Comparison of ENCODE assay signal across 2 cellular contexts in the genomic region with DNA sequence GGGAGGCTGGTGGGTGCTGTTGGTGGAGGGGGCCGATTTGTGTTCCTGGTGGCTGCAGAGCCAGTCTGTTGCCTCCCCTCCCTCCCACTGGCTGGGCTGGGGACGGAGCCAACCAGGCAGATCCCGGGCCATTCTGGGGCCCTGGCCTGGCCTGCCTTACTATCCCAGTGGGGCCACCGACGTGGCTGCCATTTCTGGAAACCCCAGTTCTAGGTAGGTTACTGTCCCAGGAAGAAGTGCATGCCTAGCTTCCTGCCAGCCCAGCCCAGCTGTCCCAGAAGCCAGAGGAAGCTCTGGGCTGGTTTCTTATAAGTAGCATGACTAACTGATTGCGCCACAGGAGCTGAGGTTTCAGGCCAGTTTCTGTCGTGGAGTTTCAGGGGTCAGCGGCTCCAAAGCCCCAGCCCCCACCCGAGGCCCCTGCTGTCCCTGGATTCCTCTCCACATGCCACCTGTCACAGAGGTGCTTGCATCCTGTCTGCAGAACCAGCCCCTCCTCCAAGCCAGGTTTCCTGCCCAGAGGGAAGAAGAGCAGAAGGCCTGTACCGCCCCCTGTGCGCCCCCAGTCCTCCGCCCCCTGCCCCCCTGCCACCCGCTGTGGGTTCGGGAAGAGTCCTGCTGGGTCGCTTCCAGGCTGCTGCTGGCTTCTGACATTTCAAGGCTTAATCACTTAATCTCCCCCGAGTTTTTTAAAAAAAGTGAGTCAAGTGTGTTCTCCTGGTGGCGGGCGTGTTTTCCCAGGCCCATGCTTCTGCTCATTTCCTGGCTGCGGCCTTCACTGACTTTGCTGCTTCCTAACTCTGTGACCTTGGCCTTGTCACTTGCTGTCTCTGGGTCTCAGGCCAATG.
TF ChIP-seq lines count a peak whose summit lies in the region.

No MANE protein-coding gene starts in this region.

TF ChIP-seq in IMR-90, 13 proteins besides CTCF, POLR2A, EP300 and RAD21:
- TF ChIP-seq, protein P1, sequence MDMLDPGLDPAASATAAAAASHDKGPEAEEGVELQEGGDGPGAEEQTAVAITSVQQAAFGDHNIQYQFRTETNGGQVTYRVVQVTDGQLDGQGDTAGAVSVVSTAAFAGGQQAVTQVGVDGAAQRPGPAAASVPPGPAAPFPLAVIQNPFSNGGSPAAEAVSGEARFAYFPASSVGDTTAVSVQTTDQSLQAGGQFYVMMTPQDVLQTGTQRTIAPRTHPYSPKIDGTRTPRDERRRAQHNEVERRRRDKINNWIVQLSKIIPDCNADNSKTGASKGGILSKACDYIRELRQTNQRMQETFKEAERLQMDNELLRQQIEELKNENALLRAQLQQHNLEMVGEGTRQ (IDR thresholded peaks at IDR 0.05; ENCODE audit: low read depth, low read length): no peak; the same call in 1 of the 2 replicates
- no peak for TF ChIP-seq BHLHE40 (IDR thresholded peaks at IDR 0.05; ENCODE audit: low read depth, low read length)
- peak; percentile 82 for TF ChIP-seq FOS (IDR thresholded peaks at IDR 0.05; ENCODE audit: low read depth, low read length)
- no peak for TF ChIP-seq RFX5 (IDR thresholded peaks at IDR 0.05; ENCODE audit: low read depth, low read length)
- TF ChIP-seq CEBPB (IDR thresholded peaks at IDR 0.05; ENCODE audit: low read depth, low read length): peak; percentile 99
- no peak for TF ChIP-seq CHD1 (IDR thresholded peaks at IDR 0.05; ENCODE audit: low read depth, low read length)
- TF ChIP-seq SMC3 (IDR thresholded peaks at IDR 0.05; ENCODE audit: low read depth, low read length): no peak
- no peak; the same call in 1 of the 2 replicates for TF ChIP-seq MAFK (IDR thresholded peaks at IDR 0.05; ENCODE audit: low read depth, low read length)
- 0 out of 2 replicates have a peak, but pooled peaks have one; percentile 9 for TF ChIP-seq NFE2L2 (IDR thresholded peaks at IDR 0.05; ENCODE audit: low read depth, low read length)
- no peak; the same call in 1 of the 2 replicates for TF ChIP-seq MXI1 (IDR thresholded peaks at IDR 0.05; ENCODE audit: borderline replicate concordance, low read depth, low read length)
- no peak; the same call in 1 of the 2 replicates for TF ChIP-seq MAZ (IDR thresholded peaks at IDR 0.05; ENCODE audit: borderline replicate concordance, low read depth, low read length)
- TF ChIP-seq, protein P2, sequence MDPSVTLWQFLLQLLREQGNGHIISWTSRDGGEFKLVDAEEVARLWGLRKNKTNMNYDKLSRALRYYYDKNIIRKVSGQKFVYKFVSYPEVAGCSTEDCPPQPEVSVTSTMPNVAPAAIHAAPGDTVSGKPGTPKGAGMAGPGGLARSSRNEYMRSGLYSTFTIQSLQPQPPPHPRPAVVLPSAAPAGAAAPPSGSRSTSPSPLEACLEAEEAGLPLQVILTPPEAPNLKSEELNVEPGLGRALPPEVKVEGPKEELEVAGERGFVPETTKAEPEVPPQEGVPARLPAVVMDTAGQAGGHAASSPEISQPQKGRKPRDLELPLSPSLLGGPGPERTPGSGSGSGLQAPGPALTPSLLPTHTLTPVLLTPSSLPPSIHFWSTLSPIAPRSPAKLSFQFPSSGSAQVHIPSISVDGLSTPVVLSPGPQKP (IDR thresholded peaks at IDR 0.05; ENCODE audit: borderline replicate concordance, low read depth, low read length): no peak

TF ChIP-seq in WTC11, 78 proteins besides CTCF, POLR2A, EP300 and RAD21:
- TF ChIP-seq ZNF263 (CRISPR knock-in tag; IDR thresholded peaks at IDR 0.05; ENCODE audit: low read depth) (no peak), ETV6 (CRISPR knock-in tag; IDR thresholded peaks at IDR 0.05) (peak; percentile 77; the same call in 1 of the 2 replicates), ZNF121 (CRISPR knock-in tag; IDR thresholded peaks at IDR 0.05) (peak; percentile 69; the same call in 1 of the 2 replicates), GABPB1 (CRISPR knock-in tag; IDR thresholded peaks at IDR 0.05) (peak; percentile 21; the same call in 1 of the 2 replicates), SP1 (CRISPR knock-in tag; conservative IDR thresholded peaks at IDR 0.05) (peak; percentile 47), GTF2I (CRISPR knock-in tag; conservative IDR thresholded peaks at IDR 0.05) (no peak), ZNF423 (CRISPR knock-in tag; IDR thresholded peaks at IDR 0.05) (peak; percentile 89)
- TF ChIP-seq, protein P3, sequence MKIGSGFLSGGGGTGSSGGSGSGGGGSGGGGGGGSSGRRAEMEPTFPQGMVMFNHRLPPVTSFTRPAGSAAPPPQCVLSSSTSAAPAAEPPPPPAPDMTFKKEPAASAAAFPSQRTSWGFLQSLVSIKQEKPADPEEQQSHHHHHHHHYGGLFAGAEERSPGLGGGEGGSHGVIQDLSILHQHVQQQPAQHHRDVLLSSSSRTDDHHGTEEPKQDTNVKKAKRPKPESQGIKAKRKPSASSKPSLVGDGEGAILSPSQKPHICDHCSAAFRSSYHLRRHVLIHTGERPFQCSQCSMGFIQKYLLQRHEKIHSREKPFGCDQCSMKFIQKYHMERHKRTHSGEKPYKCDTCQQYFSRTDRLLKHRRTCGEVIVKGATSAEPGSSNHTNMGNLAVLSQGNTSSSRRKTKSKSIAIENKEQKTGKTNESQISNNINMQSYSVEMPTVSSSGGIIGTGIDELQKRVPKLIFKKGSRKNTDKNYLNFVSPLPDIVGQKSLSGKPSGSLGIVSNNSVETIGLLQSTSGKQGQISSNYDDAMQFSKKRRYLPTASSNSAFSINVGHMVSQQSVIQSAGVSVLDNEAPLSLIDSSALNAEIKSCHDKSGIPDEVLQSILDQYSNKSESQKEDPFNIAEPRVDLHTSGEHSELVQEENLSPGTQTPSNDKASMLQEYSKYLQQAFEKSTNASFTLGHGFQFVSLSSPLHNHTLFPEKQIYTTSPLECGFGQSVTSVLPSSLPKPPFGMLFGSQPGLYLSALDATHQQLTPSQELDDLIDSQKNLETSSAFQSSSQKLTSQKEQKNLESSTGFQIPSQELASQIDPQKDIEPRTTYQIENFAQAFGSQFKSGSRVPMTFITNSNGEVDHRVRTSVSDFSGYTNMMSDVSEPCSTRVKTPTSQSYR (CRISPR knock-in tag; IDR thresholded peaks at IDR 0.05): 0 out of 2 replicates have a peak, but pooled peaks have one; percentile 45
- TF ChIP-seq, protein P4, sequence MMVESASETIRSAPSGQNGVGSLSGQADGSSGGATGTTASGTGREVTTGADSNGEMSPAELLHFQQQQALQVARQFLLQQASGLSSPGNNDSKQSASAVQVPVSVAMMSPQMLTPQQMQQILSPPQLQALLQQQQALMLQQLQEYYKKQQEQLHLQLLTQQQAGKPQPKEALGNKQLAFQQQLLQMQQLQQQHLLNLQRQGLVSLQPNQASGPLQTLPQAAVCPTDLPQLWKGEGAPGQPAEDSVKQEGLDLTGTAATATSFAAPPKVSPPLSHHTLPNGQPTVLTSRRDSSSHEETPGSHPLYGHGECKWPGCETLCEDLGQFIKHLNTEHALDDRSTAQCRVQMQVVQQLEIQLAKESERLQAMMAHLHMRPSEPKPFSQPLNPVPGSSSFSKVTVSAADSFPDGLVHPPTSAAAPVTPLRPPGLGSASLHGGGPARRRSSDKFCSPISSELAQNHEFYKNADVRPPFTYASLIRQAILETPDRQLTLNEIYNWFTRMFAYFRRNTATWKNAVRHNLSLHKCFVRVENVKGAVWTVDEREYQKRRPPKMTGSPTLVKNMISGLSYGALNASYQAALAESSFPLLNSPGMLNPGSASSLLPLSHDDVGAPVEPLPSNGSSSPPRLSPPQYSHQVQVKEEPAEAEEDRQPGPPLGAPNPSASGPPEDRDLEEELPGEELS (CRISPR knock-in tag; IDR thresholded peaks at IDR 0.05): peak; percentile 59; the same call in 1 of the 2 replicates
- TF ChIP-seq, protein P5, sequence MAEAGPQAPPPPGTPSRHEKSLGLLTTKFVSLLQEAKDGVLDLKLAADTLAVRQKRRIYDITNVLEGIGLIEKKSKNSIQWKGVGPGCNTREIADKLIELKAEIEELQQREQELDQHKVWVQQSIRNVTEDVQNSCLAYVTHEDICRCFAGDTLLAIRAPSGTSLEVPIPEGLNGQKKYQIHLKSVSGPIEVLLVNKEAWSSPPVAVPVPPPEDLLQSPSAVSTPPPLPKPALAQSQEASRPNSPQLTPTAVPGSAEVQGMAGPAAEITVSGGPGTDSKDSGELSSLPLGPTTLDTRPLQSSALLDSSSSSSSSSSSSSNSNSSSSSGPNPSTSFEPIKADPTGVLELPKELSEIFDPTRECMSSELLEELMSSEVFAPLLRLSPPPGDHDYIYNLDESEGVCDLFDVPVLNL (CRISPR knock-in tag; IDR thresholded peaks at IDR 0.05; ENCODE audit: borderline replicate concordance, low read depth): no peak
